ENCODE assay signal across 15 cellular contexts in genomic region chr9:123326030-123326586, GRCh38. TPM values are rescaled to one million over a fixed set of nuclear protein-coding genes. Genes with fewer than 3 reads are reported as not detected.
DNase-seq lines count a peak whose midpoint lies in the region; TF ChIP-seq lines count a peak whose summit lies in the region.
"Had no signal": no experiment of that assay in that cellular context is flagged by ENCODE, and none has a peak within 500 bp of the region (broad histone marks: within the 10 kb centered on the region; RNA-seq: fewer than 3 reads in every experiment).

No MANE protein-coding gene starts in this region.

- intact Hi-C loops in breast epithelium (cut with DNase I; ENCODE audit: low total_unique reads): no loop called here
- intact Hi-C loops in MCF 10A (cut with micrococcal nuclease): no loop called here
- intact Hi-C loops in thyroid gland (cut with DNase I): no loop called here

- no peak overlapping the region for H3K27ac Mint-ChIP-seq in MCF 10A (ENCODE audit: low read depth, unreplicated experiment)

- no peaks in the 10 kb centered on the region for H3K4me1 Mint-ChIP-seq in MCF 10A (ENCODE audit: insufficient read depth, unreplicated experiment)

- H3K27ac ChIP-seq in breast epithelium (peak overlapping the region; percentile 89 to 91), muscle layer of duodenum (ENCODE audit: low read length) (no peak overlapping the region), thyroid gland (peak overlapping the region in 2 of 3 donors; percentile 87 to 94)
- H3K27ac ChIP-seq: pancreas had no signal

- no peak for DNase-seq in breast epithelium (ENCODE audit: low spot score in 2 of 2)
- no peak for DNase-seq in MCF 10A (ENCODE audit: unreplicated experiment)
- DNase-seq in thyroid gland: no peak
- DNase-seq in Ammon's horn (ENCODE audit: low spot score): no peak
- no peak for DNase-seq in glomerular visceral epithelial cell (ENCODE audit: extremely low spot score)
- no peak for DNase-seq in T-helper 2 cell
- DNase-seq: activated T-cell treated with anti-CD3 and anti-CD28 coated beads, Interleukin-2, amount 50 U/mL, for 4 hours; NCI-H2081 treated with DMSO at 0.1 percent for 48 hours; NCI-H774; pancreas had no signal

- H3K9me3 ChIP-seq in breast epithelium: no peaks in the 10 kb centered on the region
- no peaks in the 10 kb centered on the region for H3K9me3 ChIP-seq in muscle layer of duodenum (ENCODE audit: control insufficient read depth in 1 of 2, low read length in 2 of 2)
- no peaks in the 10 kb centered on the region for H3K9me3 ChIP-seq in thyroid gland
- H3K9me3 ChIP-seq: pancreas had no signal

- no peak overlapping the region for H3K4me3 Mint-ChIP-seq in MCF 10A (ENCODE audit: unreplicated experiment)
- H3K4me3 Mint-ChIP-seq: activated T-cell treated with anti-CD3 and anti-CD28 coated beads, Interleukin-2, amount 50 U/mL, for 4 hours; T-helper 2 cell treated with Interferon-gamma antibody and Interleukin-4, amounts not matched to agents 5 μg/mL and 100 μg/mL, for 36 hours had no signal

- POLR2A ChIA-PET in MCF 10A (lab: Yijun Ruan, JAX): no interaction called here

- H3K27me3 Mint-ChIP-seq in MCF 10A (ENCODE audit: insufficient read depth, unreplicated experiment): peaks cover 23% of the 10 kb centered on the region

- H3K4me1 ChIP-seq in breast epithelium (no peaks in the 10 kb centered on the region), muscle layer of duodenum (ENCODE audit: control insufficient read depth in 1 of 2, insufficient read depth in 2 of 2, low read length in 2 of 2) (peaks cover 0 to 12% of the 10 kb centered on the region in 2 donors), thyroid gland (peaks cover 18 to 40% of the 10 kb centered on the region in 2 donors)

- TF ChIP-seq POLR2A in breast epithelium (IDR thresholded peaks at IDR 0.05) (no peak), thyroid gland (IDR thresholded peaks at IDR 0.05) (no peak)

- no peaks in the 10 kb centered on the region for H3K36me3 Mint-ChIP-seq in MCF 10A (ENCODE audit: insufficient read depth, unreplicated experiment)

- BruUV-seq in MCF 10A (replicated peaks; lab: Mats Ljungman, UMichigan): no TSS peak

- CTCF ChIA-PET in MCF 10A (lab: Yijun Ruan, JAX): interaction anchor here (0.9 to 1.1 kb wide), 2 partner anchors 9 to 82 kb away, joined by 3 read pairs; no protein-coding TSS in a partner anchor

- no peaks in the 10 kb centered on the region for H3K36me3 ChIP-seq in breast epithelium
- H3K36me3 ChIP-seq in muscle layer of duodenum (ENCODE audit: control insufficient read depth in 1 of 2, insufficient read depth in 2 of 2, low read length in 2 of 2): no peaks in the 10 kb centered on the region
- no peaks in the 10 kb centered on the region for H3K36me3 ChIP-seq in thyroid gland
- H3K36me3 ChIP-seq: pancreas had no signal

- H3K9me3 Mint-ChIP-seq in MCF 10A (ENCODE audit: unreplicated experiment): no peaks in the 10 kb centered on the region
- H3K9me3 Mint-ChIP-seq: activated T-cell treated with anti-CD3 and anti-CD28 coated beads, Interleukin-2, amount 50 U/mL, for 4 hours; T-helper 2 cell treated with Interferon-gamma antibody and Interleukin-4, amounts not matched to agents 5 μg/mL and 100 μg/mL, for 36 hours had no signal

- H3K4me3 ChIP-seq in breast epithelium (peak overlapping the region; percentile 6 to 39 (median 14)), WI38 (ENCODE audit: low read depth, low read length) (0 out of 2 replicates have a peak overlapping the region, but pooled peaks have one; percentile 23), muscle layer of duodenum (ENCODE audit: low read depth in 1 of 2, low read length in 2 of 2) (peak overlapping the region; percentile 31 to 47), thyroid gland (replicated peaks in 1 of 3) (no peak overlapping the region)
- H3K4me3 ChIP-seq: pancreas had no signal

- 64 to 71% methylated on average over 8 of the region's 8 CpGs for WGBS in thyroid gland, 2 donors

- no peak for TF ChIP-seq CTCF in breast epithelium (IDR thresholded peaks at IDR 0.05)
- TF ChIP-seq CTCF in MCF 10A (IDR thresholded peaks at IDR 0.05; ENCODE audit: unreplicated experiment): no peak
- TF ChIP-seq CTCF in WI38 (IDR thresholded peaks at IDR 0.05; ENCODE audit: low read depth, low read length): no peak
- no peak for TF ChIP-seq CTCF in thyroid gland (IDR thresholded peaks at IDR 0.05)

- no peaks in the 10 kb centered on the region for H3K27me3 ChIP-seq in breast epithelium
- H3K27me3 ChIP-seq in muscle layer of duodenum (ENCODE audit: low read depth, low read length): no peaks in the 10 kb centered on the region
- H3K27me3 ChIP-seq in thyroid gland: no peaks in the 10 kb centered on the region
- H3K27me3 ChIP-seq: pancreas had no signal

RNA-seq across cellular contexts. Expression of gene CRB2, which starts 29.9 kb away (rescaled TPM):
- total RNA-seq in breast epithelium (1 to 10 TPM in 1 of 3 donors, under 1 TPM in 1, not detected in 1; under 0.01 to 2.3 TPM), MCF 10A (2022) (not detected in 2 replicates), thyroid gland (under 1 TPM in 1 of 4 donors, not detected in 3; 0.11 TPM)
- total RNA-seq: HT1080, mesenteric fat pad, pancreas had no signal

RNA-seq across cellular contexts. Expression of gene STRBP, which starts 57.7 kb away (rescaled TPM):
- total RNA-seq in breast epithelium (10 to 100 TPM in 2 of 3 donors, 1 to 10 TPM in 1; 8.0 to 37.0 (median 22.6) TPM), MCF 10A (2022) (9.4 and 13.1 TPM in 2 replicates), thyroid gland (10 to 100 TPM; 29.3 to 52.2 (median 43.9) TPM)

Comparison
In these comparisons a context has a peak if more than half of its experiments do, and no peak if none do; other contexts are left out.
1. H3K4me3 ChIP-seq: peak in breast epithelium (3 of 3), WI38 (single experiment) and muscle layer of duodenum (2 of 2); none in thyroid gland (0 of 3).